ENCODE assay signal across 13 cellular contexts in the genomic region with DNA sequence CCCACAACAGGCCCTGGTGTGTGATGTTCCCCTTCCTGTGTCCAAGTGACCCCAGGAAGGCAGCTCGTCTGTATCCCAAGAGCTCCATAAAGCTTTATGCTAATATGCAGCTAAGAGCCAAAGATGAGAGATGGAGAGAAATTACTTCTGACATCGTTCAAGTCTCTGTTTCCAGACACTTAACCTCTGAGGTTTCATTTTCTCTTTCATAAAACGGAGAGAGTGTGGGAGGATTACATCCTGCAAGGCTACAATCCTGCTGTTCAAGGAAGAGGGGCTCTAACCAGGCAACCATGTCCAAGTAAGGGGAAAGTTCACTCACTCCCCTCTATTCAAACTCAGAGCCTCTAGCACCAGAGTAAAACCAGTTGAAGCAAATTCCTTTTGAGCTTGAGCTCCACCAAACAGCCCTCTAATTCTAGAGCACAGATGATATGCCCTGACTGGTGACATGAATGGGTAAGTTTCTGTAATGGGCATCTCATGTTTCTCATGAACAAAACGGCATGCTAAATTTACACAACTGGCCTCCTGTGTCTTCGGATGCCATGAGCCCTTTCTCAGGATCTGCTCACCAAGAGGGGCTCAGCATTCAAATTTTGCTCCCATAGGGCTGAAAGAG.
DNase-seq lines count a peak whose midpoint lies in the region; ATAC-seq and FAIRE-seq lines count a peak whose summit lies in the region.
"Had no signal": no experiment of that assay in that cellular context is flagged by ENCODE, and none has a peak within 500 bp of the region (broad histone marks: within the 10 kb centered on the region; RNA-seq: fewer than 3 reads in every experiment).

No MANE protein-coding gene starts in this region.

- peak; percentile 34 for ATAC-seq in HG02759 (IDR thresholded peaks at IDR 0.05; ENCODE audit: unreplicated experiment)
- ATAC-seq in stimulated activated memory B cell treated with anti-CD40 and anti-IgM and Interleukin-4, amounts not matched to agents 10 μg/mL and 1 μg/mL and 100 μg/mL, for 72 hours, result peak; percentile 62

- no peaks in the 10 kb centered on the region for H3K36me3 ChIP-seq in small intestine (ENCODE audit: control insufficient read depth in 2 of 2, insufficient read depth in 2 of 2, low read length in 2 of 2)

- H3K36me3 Mint-ChIP-seq in activated naive CD4-positive, alpha-beta T cell treated with anti-CD3 and anti-CD28 coated beads, Interleukin-2, amount 50 U/mL, for 24 hours, result no peaks in the 10 kb centered on the region
- H3K36me3 Mint-ChIP-seq in stimulated activated memory B cell treated with anti-CD40 and anti-IgM and Interleukin-4, amounts not matched to agents 10 μg/mL and 1 μg/mL and 100 μg/mL, for 72 hours, result peaks cover 6% of the 10 kb centered on the region

- H3K27me3 ChIP-seq in small intestine (ENCODE audit: control insufficient read depth in 2 of 2, insufficient read depth in 2 of 2, low read length in 2 of 2), result no peaks in the 10 kb centered on the region

- WGBS in small intestine, 3 donors, result 35 to 41% (median 38%) methylated on average over 5 of the region's 5 CpGs

- H3K27ac Mint-ChIP-seq in activated naive CD4-positive, alpha-beta T cell treated with anti-CD3 and anti-CD28 coated beads, Interleukin-2, amount 50 U/mL, for 24 hours, result no peak overlapping the region
- peak overlapping the region; percentile 75 for H3K27ac Mint-ChIP-seq in stimulated activated memory B cell treated with anti-CD40 and anti-IgM and Interleukin-4, amounts not matched to agents 10 μg/mL and 1 μg/mL and 100 μg/mL, for 72 hours

- H3K9me3 Mint-ChIP-seq in activated naive CD4-positive, alpha-beta T cell treated with anti-CD3 and anti-CD28 coated beads, Interleukin-2, amount 50 U/mL, for 24 hours, result no peaks in the 10 kb centered on the region
- peaks cover 3% of the 10 kb centered on the region for H3K9me3 Mint-ChIP-seq in stimulated activated memory B cell treated with anti-CD40 and anti-IgM and Interleukin-4, amounts not matched to agents 10 μg/mL and 1 μg/mL and 100 μg/mL, for 72 hours

- peaks cover 6% of the 10 kb centered on the region for H3K4me1 Mint-ChIP-seq in activated naive CD4-positive, alpha-beta T cell treated with anti-CD3 and anti-CD28 coated beads, Interleukin-2, amount 50 U/mL, for 24 hours
- H3K4me1 Mint-ChIP-seq in stimulated activated memory B cell treated with anti-CD40 and anti-IgM and Interleukin-4, amounts not matched to agents 10 μg/mL and 1 μg/mL and 100 μg/mL, for 72 hours, result peaks cover 16% of the 10 kb centered on the region

- H3K9me3 ChIP-seq in small intestine (ENCODE audit: control insufficient read depth, low read depth), result no peaks in the 10 kb centered on the region

- no peak for FAIRE-seq in small intestine (lab: Jason Lieb, UNC)
- FAIRE-seq: bronchial epithelial cell, GM12891 had no signal

- H3K4me3 Mint-ChIP-seq in activated naive CD4-positive, alpha-beta T cell treated with anti-CD3 and anti-CD28 coated beads, Interleukin-2, amount 50 U/mL, for 24 hours, result peak overlapping the region; percentile 23
- H3K4me3 Mint-ChIP-seq in stimulated activated memory B cell treated with anti-CD40 and anti-IgM and Interleukin-4, amounts not matched to agents 10 μg/mL and 1 μg/mL and 100 μg/mL, for 72 hours, result peak overlapping the region; percentile 58

- H3K4me3 ChIP-seq in small intestine (ENCODE audit: low read depth in 1 of 2, low read length in 2 of 2), result no peak overlapping the region
- H3K4me3 ChIP-seq: PC-9 had no signal

- no peak for DNase-seq in activated naive CD4-positive, alpha-beta T cell treated with Interleukin-2 at 50 U/mL for 16 hours
- DNase-seq in OCI-M1 (lab: John Stamatoyannopoulos, UW) (peak; percentile 10), DMS153 (lab: John Stamatoyannopoulos, UW) (no peak), HUDEP-2 (lab: John Stamatoyannopoulos, UW; ENCODE audit: unreplicated experiment in 76 of 76) (no peak), small intestine (no peak)
- DNase-seq: activated CD4-positive, alpha-beta T cell treated with anti-CD3 and anti-CD28 coated beads, Interleukin-2, amount 50 U/mL, for 1 hour; kidney glomerular epithelial cell; PC-9 had no signal

- peaks cover 2% of the 10 kb centered on the region for H3K27me3 Mint-ChIP-seq in activated naive CD4-positive, alpha-beta T cell treated with anti-CD3 and anti-CD28 coated beads, Interleukin-2, amount 50 U/mL, for 24 hours
- no peaks in the 10 kb centered on the region for H3K27me3 Mint-ChIP-seq in stimulated activated memory B cell treated with anti-CD40 and anti-IgM and Interleukin-4, amounts not matched to agents 10 μg/mL and 1 μg/mL and 100 μg/mL, for 72 hours

- no peak overlapping the region for H3K27ac ChIP-seq in small intestine (ENCODE audit: low read depth in 1 of 2, low read length in 1 of 2)
- H3K27ac ChIP-seq: PC-9 had no signal

- no peaks in the 10 kb centered on the region for H3K4me1 ChIP-seq in small intestine (ENCODE audit: control insufficient read depth in 2 of 2, insufficient read depth in 1 of 2, low read depth in 1 of 2, low read length in 1 of 2)
